In genomic region chr2:240983361-240983995, GRCh38 we compare ENCODE assay signal across 8 cellular contexts. TPM values are rescaled to one million over a fixed set of nuclear protein-coding genes. Genes with fewer than 3 reads are reported as not detected.
DNase-seq lines count a peak whose midpoint lies in the region; ATAC-seq and TF ChIP-seq lines count a peak whose summit lies in the region.

No MANE protein-coding gene starts in this region.

- peaks cover 14% of the 10 kb centered on the region for H3K4me1 ChIP-seq in hepatocyte (ENCODE audit: insufficient read depth)

- H3K4me2 ChIP-seq in hepatocyte = peak overlapping the region; percentile 57

- no peak for ATAC-seq in HG03139 (IDR thresholded peaks at IDR 0.05; ENCODE audit: unreplicated experiment)
- no peak for ATAC-seq in GM18870 (IDR thresholded peaks at IDR 0.05; ENCODE audit: unreplicated experiment)

- H3K79me2 ChIP-seq in hepatocyte = no peaks in the 10 kb centered on the region

- H4K20me1 ChIP-seq in hepatocyte (ENCODE audit: insufficient read depth, poor library complexity, severe bottlenecking) = no peaks in the 10 kb centered on the region

- no peaks in the 10 kb centered on the region for H3K36me3 ChIP-seq in hepatocyte (replicated peaks; ENCODE audit: insufficient read depth, low read depth)

- H3K27ac ChIP-seq in hepatocyte = no peak overlapping the region

- H3K9me2 ChIP-seq in hepatocyte (replicated peaks; ENCODE audit: insufficient read depth) = no peaks in the 10 kb centered on the region

- no peak overlapping the region for H2AFZ ChIP-seq in hepatocyte

- H3K27me3 ChIP-seq in hepatocyte = peaks cover 7% of the 10 kb centered on the region

- peak; percentile 44 for DNase-seq in NCI-H2196 treated with DMSO at 0.1 percent for 48 hours (lab: John Stamatoyannopoulos, UW; ENCODE audit: unreplicated experiment)
- peak; percentile 13 for DNase-seq in activated naive CD4-positive, alpha-beta T cell treated with Interleukin-2 at 50 U/mL for 16 hours
- DNase-seq in hepatocyte (ENCODE audit: low spot score) = peak; percentile 83
- DNase-seq in stimulated activated CD8-positive, alpha-beta memory T cell treated with anti-CD3 and anti-CD28 coated beads, Interleukin-2, amount 100 ng/mL, for 48 hours (ENCODE audit: low read depth in 2 of 2) = peak; percentile 27 to 33
- DNase-seq in SK-N-DZ (ENCODE audit: low spot score) = no peak

- H3K4me3 ChIP-seq in GM12875 (ENCODE audit: low read depth, low read length) (no peak overlapping the region), hepatocyte (no peak overlapping the region)

- WGBS in hepatocyte (ENCODE audit: low lambda C conversion rate, missing lambda C conversion rate) = 10% methylated on average over 40 of the region's 45 CpGs

- peak; percentile 94 for TF ChIP-seq CTCF in GM12875 (IDR thresholded peaks at IDR 0.05; ENCODE audit: borderline replicate concordance, insufficient read depth, low read depth, low read length)
- peak; percentile 61 for TF ChIP-seq CTCF in hepatocyte (IDR thresholded peaks at IDR 0.05; ENCODE audit: poor library complexity)

- H3K9me3 ChIP-seq in hepatocyte (ENCODE audit: low read depth) = no peaks in the 10 kb centered on the region

RNA-seq across cellular contexts. Expression of gene SNED1, which starts 14.9 kb away (rescaled TPM):
- total RNA-seq in hepatocyte = 3.5 and 6.5 TPM in 2 replicates
- 3.7 and 4.6 TPM in 2 replicates for polyA plus RNA-seq in hepatocyte
- polyA plus RNA-seq in SK-N-DZ (2014; cell fraction: cytosol; rRNA removed) = 0.10 TPM in 1 of 2 replicates, not detected in the other
- polyA plus RNA-seq in SK-N-DZ (2014; cell fraction: nucleus; rRNA removed) = 0.07 TPM in 1 of 2 replicates, not detected in the other
